Comparison of ENCODE assay signal across 12 cellular contexts in the genomic region with DNA sequence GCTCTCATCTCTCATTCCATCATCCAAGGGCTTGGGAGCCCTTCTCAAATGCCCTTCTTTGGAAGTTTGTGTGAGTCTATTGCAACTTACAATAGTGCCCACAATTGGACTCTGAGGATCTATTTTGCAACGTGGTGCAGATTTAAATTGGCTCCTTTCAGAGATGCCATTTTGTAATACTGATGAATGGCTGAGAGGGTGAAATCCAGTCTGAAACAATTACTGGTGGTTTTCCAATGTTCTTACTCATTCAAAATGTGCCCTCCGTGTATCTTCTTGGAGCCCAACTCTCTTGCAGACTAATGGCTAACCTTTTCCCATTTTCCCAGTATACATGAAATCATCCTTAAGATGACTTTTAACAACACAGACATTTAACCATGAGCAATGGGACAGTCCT. TPM values are rescaled to one million over a fixed set of nuclear protein-coding genes. Genes with fewer than 3 reads are reported as not detected.
DNase-seq lines count a peak whose midpoint lies in the region; ATAC-seq and TF ChIP-seq lines count a peak whose summit lies in the region.
"Had no signal": no experiment of that assay in that cellular context is flagged by ENCODE, and none has a peak within 500 bp of the region (broad histone marks: within the 10 kb centered on the region; RNA-seq: fewer than 3 reads in every experiment).

No MANE protein-coding gene starts in this region.

- H3K27me3 ChIP-seq in mammary epithelial cell (ENCODE audit: insufficient read depth, low read length) (no peaks in the 10 kb centered on the region), psoas muscle (ENCODE audit: insufficient read depth in 3 of 3, low read length in 2 of 3) (no peaks in the 10 kb centered on the region), upper lobe of right lung (no peaks in the 10 kb centered on the region)
- H3K27me3 ChIP-seq: SJSA1 had no signal

- intact Hi-C loops in mammary epithelial cell (cut with micrococcal nuclease) (no loop called here), left ventricle myocardium superior (cut with micrococcal nuclease) (no loop called here), psoas muscle (cut with DNase I) (loop anchor here (10.0 kb wide), 4 partner anchors 164 to 964 kb away; no protein-coding TSS in a partner anchor), upper lobe of right lung (cut with DNase I) (no loop called here)

- H3K36me3 ChIP-seq in mammary epithelial cell (ENCODE audit: insufficient read depth, low read length) (no peaks in the 10 kb centered on the region), psoas muscle (ENCODE audit: insufficient read depth in 1 of 2, low read depth in 1 of 2) (no peaks in the 10 kb centered on the region), upper lobe of right lung (no peaks in the 10 kb centered on the region)

- H3K9me3 ChIP-seq in mammary epithelial cell (replicated peaks; ENCODE audit: insufficient read depth, low read length) (no peaks in the 10 kb centered on the region), psoas muscle (no peaks in the 10 kb centered on the region), upper lobe of right lung (no peaks in the 10 kb centered on the region)
- H3K9me3 ChIP-seq: SJSA1 had no signal

- dilution Hi-C loops in mammary epithelial cell (cut with HindIII; ENCODE audit: low sequenced_read_pairs): no loop called here

- H2AFZ ChIP-seq in mammary epithelial cell (ENCODE audit: low read depth, low read length): no peak overlapping the region

- H3K79me2 ChIP-seq in mammary epithelial cell (ENCODE audit: insufficient read depth, low read length): peaks cover 98% of the 10 kb centered on the region

- BruUV-seq in mammary epithelial cell (replicated peaks; lab: Mats Ljungman, UMichigan): no TSS peak

- no peak overlapping the region for H3K27ac ChIP-seq in mammary epithelial cell (ENCODE audit: insufficient read depth, low read depth, low read length)
- H3K27ac ChIP-seq in psoas muscle: peak overlapping the region; percentile 71
- H3K27ac ChIP-seq in upper lobe of right lung: peak overlapping the region; percentile 56
- H3K27ac ChIP-seq: SJSA1 had no signal

- peak overlapping the region; percentile 66 for H3K4me2 ChIP-seq in mammary epithelial cell (ENCODE audit: insufficient read depth, low read depth, low read length)

- H3K4me3 ChIP-seq in mammary epithelial cell (replicated peaks in 1 of 3; ENCODE audit: insufficient read depth in 1 of 3, low read depth in 2 of 3, low read length in 3 of 3): no peak overlapping the region
- H3K4me3 ChIP-seq in psoas muscle: peak overlapping the region; percentile 11
- no peak overlapping the region for H3K4me3 ChIP-seq in upper lobe of right lung
- H3K4me3 ChIP-seq: SJSA1 had no signal

- in situ Hi-C loops in mammary epithelial cell (cut with MboI; ENCODE audit: low sequenced_read_pairs in 2 of 2): loop anchor here in 1 of 2 donors (10.0 to 25.0 kb wide), 2 partner anchors 86 to 432 kb away; no protein-coding TSS in a partner anchor

- H4K20me1 ChIP-seq in mammary epithelial cell (ENCODE audit: insufficient read depth, low read length): no peaks in the 10 kb centered on the region

- DNase-seq in mammary epithelial cell (no peak), left ventricle myocardium superior (no peak), psoas muscle (no peak), upper lobe of right lung (no peak), NCI-H345 (lab: John Stamatoyannopoulos, UW) (no peak), HPDE6-E6E7 (ENCODE audit: extremely low spot score) (no peak)
- no peak for DNase-seq in stimulated activated CD4-positive, alpha-beta T cell treated with anti-CD3 and anti-CD28 coated beads, Interleukin-1b, Interleukin-23, amount 100 ng/mL, for 48 hours
- DNase-seq: activated T-cell treated with anti-CD3 and anti-CD28 coated beads, Interleukin-2, amount 50 U/mL, for 1 hour; DMS153; stimulated activated naive CD8-positive, alpha-beta T cell treated with anti-CD3 and anti-CD28 coated beads, Interleukin-15, Interleukin-2, amounts not matched to agents 100 U/mL and 50 U/mL, for 24 hours had no signal

- 6% methylated on average over 2 of the region's 2 CpGs for WGBS in mammary epithelial cell (ENCODE audit: low coverage, missing lambda C conversion rate)
- 10 to 26% (median 19%) methylated on average over 2 of the region's 2 CpGs for WGBS in psoas muscle, 3 donors

- peaks cover 46% of the 10 kb centered on the region for H3K4me1 ChIP-seq in mammary epithelial cell (ENCODE audit: insufficient read depth, low read length)
- peaks cover 61% of the 10 kb centered on the region for H3K4me1 ChIP-seq in psoas muscle
- peaks cover 43% of the 10 kb centered on the region for H3K4me1 ChIP-seq in upper lobe of right lung

- H3K9ac ChIP-seq in mammary epithelial cell (ENCODE audit: insufficient read depth, low read length): no peak overlapping the region

- TF ChIP-seq CTCF in mammary epithelial cell (conservative IDR thresholded peaks at IDR 0.05 in 1 of 2, IDR thresholded peaks at IDR 0.05 in 1 of 2; ENCODE audit: extremely low read depth in 1 of 2, insufficient read depth in 1 of 2, low read depth in 1 of 2, low read length in 2 of 2): no peak
- TF ChIP-seq CTCF in psoas muscle (IDR thresholded peaks at IDR 0.05): no peak
- no peak for TF ChIP-seq CTCF in upper lobe of right lung (IDR thresholded peaks at IDR 0.05)

- CTCF ChIA-PET in mammary epithelial cell (lab: Charles Lee; ENCODE audit: low non-redundant PET): no interaction called here

- ATAC-seq in left ventricle myocardium superior (peak; percentile 3), psoas muscle (peak; percentile 24 to 78 (median 66)), upper lobe of right lung (no peak), HG03159 (IDR thresholded peaks at IDR 0.05; ENCODE audit: unreplicated experiment) (no peak)
- ATAC-seq: stimulated activated naive CD8-positive, alpha-beta T cell treated with anti-CD3 and anti-CD28 coated beads, Interleukin-15, Interleukin-2, amounts not matched to agents 100 U/mL and 50 U/mL, for 24 hours had no signal

RNA-seq across cellular contexts. Expression of a gene that starts 6.1 kb away (rescaled TPM):
- total RNA-seq in mammary epithelial cell: 10 to 100 TPM; 28.0 to 43.9 TPM
- polyA plus RNA-seq in mammary epithelial cell: 9.1 TPM
- polyA minus RNA-seq in mammary epithelial cell: 178 TPM
- total RNA-seq in left ventricle myocardium superior: 23.0 TPM
- total RNA-seq in psoas muscle: 100 to 1,000 TPM in 1 of 4 donors, 10 to 100 TPM in 3; 16.3 to 102 (median 24.6) TPM
- 1 to 10 TPM; 2.0 to 6.1 (median 2.5) TPM for polyA plus RNA-seq in psoas muscle
- 25.4 TPM for total RNA-seq in upper lobe of right lung

Comparison
In these comparisons a context has a peak if more than half of its experiments do, and no peak if none do; other contexts are left out.
1. ATAC-seq: peak in left ventricle myocardium superior (single experiment) and psoas muscle (4 of 4); none in upper lobe of right lung (single experiment) and HG03159 (single experiment).
2. intact Hi-C loops: an anchor here in psoas muscle (10.0 kb wide); none called in mammary epithelial cell, left ventricle myocardium superior and upper lobe of right lung.